ENCODE assay signal across 10 cellular contexts in genomic region chr15:101179341-101180153, GRCh38.
A peak's percentile ranks its signal among the peaks of the same experiment; 100 is the strongest.
DNase-seq lines count a peak whose midpoint lies in the region; TF ChIP-seq lines count a peak whose summit lies in the region.
"Had no signal": no experiment of that assay in that cellular context is flagged by ENCODE, and none has a peak within 500 bp of the region (broad histone marks: within the 10 kb centered on the region; RNA-seq: fewer than 3 reads in every experiment).

No MANE protein-coding gene starts in this region.

- no peak for TF ChIP-seq RAD21 in SK-N-SH (IDR thresholded peaks at IDR 0.05; ENCODE audit: low read length)

- POLR2A ChIA-PET in SK-N-SH (lab: Yijun Ruan, JAX), result no interaction called here

- H3K4me2 ChIP-seq in SK-N-SH (no peak overlapping the region), fibroblast of lung (ENCODE audit: extremely low read depth, insufficient read depth, low read length) (no peak overlapping the region), skeletal muscle satellite cell (ENCODE audit: low read length) (peak overlapping the region; percentile 67)

- 75% methylated on average over 8 of the region's 21 CpGs for WGBS in SK-N-SH (ENCODE audit: low lambda C conversion rate)

- H4K20me1 ChIP-seq in SK-N-SH (ENCODE audit: insufficient read depth) (peaks cover 18% of the 10 kb centered on the region), fibroblast of lung (ENCODE audit: control insufficient read depth, extremely low read depth, insufficient read depth, low read length) (no peaks in the 10 kb centered on the region)

- H3K4me3 ChIP-seq in SK-N-SH (ENCODE audit: low read depth in 2 of 2, low read length in 1 of 2), result no peak overlapping the region
- no peak overlapping the region for H3K4me3 ChIP-seq in fibroblast of lung (replicated peaks in 1 of 4; ENCODE audit: control extremely low read depth in 1 of 4, insufficient read depth in 1 of 4, low read depth in 3 of 4, low read length in 4 of 4)
- H3K4me3 ChIP-seq in skeletal muscle satellite cell (ENCODE audit: low read length), result peak overlapping the region; percentile 25
- H3K4me3 ChIP-seq: mucosa of descending colon had no signal

- peaks cover 66% of the 10 kb centered on the region for H3K79me2 ChIP-seq in SK-N-SH (ENCODE audit: insufficient read depth)
- peaks cover 73% of the 10 kb centered on the region for H3K79me2 ChIP-seq in fibroblast of lung (ENCODE audit: control insufficient read depth, insufficient read depth, low read length)

- H2AFZ ChIP-seq in SK-N-SH (ENCODE audit: low read depth) (no peak overlapping the region), fibroblast of lung (ENCODE audit: low read length) (no peak overlapping the region)

- no peaks in the 10 kb centered on the region for H3K9me3 ChIP-seq in SK-N-SH
- no peaks in the 10 kb centered on the region for H3K9me3 ChIP-seq in fibroblast of lung (ENCODE audit: control insufficient read depth, insufficient read depth, low read depth, low read length)
- H3K9me3 ChIP-seq in skeletal muscle satellite cell (replicated peaks; ENCODE audit: low read length), result no peaks in the 10 kb centered on the region
- H3K9me3 ChIP-seq: mucosa of descending colon had no signal

- H3K27me3 ChIP-seq in SK-N-SH (ENCODE audit: insufficient read depth) (no peaks in the 10 kb centered on the region), fibroblast of lung (ENCODE audit: control insufficient read depth, insufficient read depth, low read length) (no peaks in the 10 kb centered on the region), skeletal muscle satellite cell (ENCODE audit: control insufficient read depth, insufficient read depth, low read length) (no peaks in the 10 kb centered on the region)

- TF ChIP-seq CTCF in SK-N-SH (IDR thresholded peaks at IDR 0.05) (no peak), fibroblast of lung (conservative IDR thresholded peaks at IDR 0.05 in 1 of 2, IDR thresholded peaks at IDR 0.05 in 1 of 2; ENCODE audit: low read depth in 1 of 2, low read length in 2 of 2) (no peak)

- H3K4me1 ChIP-seq in SK-N-SH (ENCODE audit: control insufficient read depth in 1 of 2, insufficient read depth in 2 of 2, low read depth in 1 of 2, low read length in 1 of 2) (peaks cover 6 to 20% of the 10 kb centered on the region in 2 experiments; a peak in 2 of 4 replicates), fibroblast of lung (ENCODE audit: control insufficient read depth, extremely low read depth, insufficient read depth, low read length) (peaks cover 16% of the 10 kb centered on the region), skeletal muscle satellite cell (ENCODE audit: control insufficient read depth, insufficient read depth, low read length) (peaks cover 39% of the 10 kb centered on the region)

- in situ Hi-C loops in G401 (cut with HindIII; ENCODE audit: low sequenced_read_pairs), result no loop called here

- CTCF ChIA-PET in SK-N-SH (lab: Yijun Ruan, JAX), result interaction anchor here (1.4 kb wide), 1 partner anchor 13 kb away, joined by 3 read pairs; no protein-coding TSS in a partner anchor

- H3K9ac ChIP-seq in SK-N-SH, result no peak overlapping the region
- no peak overlapping the region for H3K9ac ChIP-seq in fibroblast of lung (ENCODE audit: insufficient read depth, low read length)
- peak overlapping the region; percentile 69 for H3K9ac ChIP-seq in skeletal muscle satellite cell (ENCODE audit: low read depth, low read length)

- H3K27ac ChIP-seq in SK-N-SH (ENCODE audit: low read depth in 2 of 2, low read length in 1 of 2), result peak overlapping the region; percentile 28 to 38; a peak in 2 of 4 replicates
- peak overlapping the region; percentile 57 for H3K27ac ChIP-seq in fibroblast of lung (ENCODE audit: insufficient read depth, low read length)

- TF ChIP-seq EP300 in SK-N-SH (IDR thresholded peaks at IDR 0.05; ENCODE audit: borderline replicate concordance in 1 of 2, low read depth in 1 of 2, low read length in 1 of 2), result no peak

- no peaks in the 10 kb centered on the region for H3K9me2 ChIP-seq in SK-N-SH

- peak; percentile 79 for DNase-seq in G401 (ENCODE audit: low spot score)
- no peak for DNase-seq in SK-N-SH
- peak in 1 of 2 donors; percentile 85 for DNase-seq in fibroblast of lung (ENCODE audit: low read depth in 2 of 2)
- no peak for DNase-seq in NCI-H526 (lab: John Stamatoyannopoulos, UW)
- no peak for DNase-seq in NCI-H2029 treated with DMSO at 0.1 percent for 48 hours (lab: John Stamatoyannopoulos, UW)
- no peak for DNase-seq in LoVo (ENCODE audit: low spot score)
- DNase-seq: mucosa of descending colon; NCI-H1694; stimulated activated naive B cell treated with anti-CD40 and anti-IgM and Interleukin-4, amounts not matched to agents 10 μg/mL and 1 μg/mL and 100 μg/mL, for 72 hours had no signal

- H3K36me3 ChIP-seq in SK-N-SH (replicated peaks in 1 of 2; ENCODE audit: control insufficient read depth in 1 of 2, insufficient read depth in 2 of 2, low read length in 1 of 2), result peaks cover 22 to 33% of the 10 kb centered on the region in 2 experiments
- H3K36me3 ChIP-seq in fibroblast of lung (ENCODE audit: control insufficient read depth, insufficient read depth, low read length), result peaks cover 7% of the 10 kb centered on the region
- peaks cover 26% of the 10 kb centered on the region for H3K36me3 ChIP-seq in skeletal muscle satellite cell (ENCODE audit: insufficient read depth, low read length)

- peaks cover 5% of the 10 kb centered on the region for H3F3A ChIP-seq in SK-N-SH (replicated peaks; ENCODE audit: insufficient read depth)

TF ChIP-seq in SK-N-SH, 30 proteins besides CTCF, POLR2A, EP300 and RAD21:
- TF ChIP-seq JUND (IDR thresholded peaks at IDR 0.05) (0 out of 2 replicates have a peak, but pooled peaks have one; percentile 4), MAX (IDR thresholded peaks at IDR 0.05; ENCODE audit: low read depth) (0 out of 2 replicates have a peak, but pooled peaks have one; percentile 15), ZBTB33 (IDR thresholded peaks at IDR 0.05; ENCODE audit: borderline replicate concordance, low read depth) (no peak), NFIC (IDR thresholded peaks at IDR 0.05; ENCODE audit: borderline replicate concordance) (no peak; the same call in 1 of the 2 replicates), TCF12 (IDR thresholded peaks at IDR 0.05) (peak; percentile 34; the same call in 1 of the 2 replicates), USF2 (IDR thresholded peaks at IDR 0.05; ENCODE audit: borderline replicate concordance, low read depth, low read length) (no peak), TEAD4 (IDR thresholded peaks at IDR 0.05; ENCODE audit: borderline replicate concordance, insufficient read depth) (0 out of 2 replicates have a peak, but pooled peaks have one; percentile 17)
